ENCODE assay signal across 9 cellular contexts in the genomic region with DNA sequence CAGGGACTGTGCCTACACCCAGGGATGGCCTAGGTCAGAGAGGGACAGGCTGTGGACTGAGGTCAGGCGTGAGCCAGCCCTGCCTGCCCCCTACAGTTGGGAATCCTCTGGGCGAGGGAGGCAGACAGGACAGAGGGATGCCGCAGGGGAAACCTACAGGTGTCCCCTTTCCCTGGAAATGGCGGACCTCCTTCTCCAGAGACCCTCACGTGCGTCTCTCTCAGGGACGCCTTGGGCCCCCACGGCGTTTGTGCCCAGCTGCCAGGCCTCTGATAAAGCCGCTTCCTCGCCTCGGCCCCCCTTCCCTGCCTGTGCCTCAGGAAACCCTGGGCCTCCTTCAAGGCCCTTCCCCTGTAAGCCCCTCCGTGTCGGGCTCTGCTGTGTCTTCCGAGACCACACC.
DNase-seq lines count a peak whose midpoint lies in the region; ATAC-seq and TF ChIP-seq lines count a peak whose summit lies in the region.
"Had no signal": no experiment of that assay in that cellular context is flagged by ENCODE, and none has a peak within 500 bp of the region (broad histone marks: within the 10 kb centered on the region; RNA-seq: fewer than 3 reads in every experiment).

No MANE protein-coding gene starts in this region.

- peak in 1 of 5 donors; percentile 38 for DNase-seq in CD4-positive, alpha-beta memory T cell
- DNase-seq in right atrium auricular region (ENCODE audit: low spot score), result no peak
- DNase-seq in superior temporal gyrus (ENCODE audit: extremely low spot score), result no peak
- DNase-seq in activated CD4-positive, alpha-beta memory T cell treated with anti-CD3 and anti-CD28 coated beads for 36 hours, result no peak
- DNase-seq in activated CD4-positive, alpha-beta T cell treated with anti-CD3 and anti-CD28 coated beads, Interleukin-2, amount 50 U/mL, for 4 hours, result no peak
- no peak for DNase-seq in EL
- DNase-seq: NCI-H1694 treated with DMSO at 0.1 percent for 48 hours had no signal

- H3K9ac ChIP-seq in skeletal muscle tissue (ENCODE audit: low read depth in 1 of 3, low read length in 3 of 3), result peak overlapping the region; percentile 54 to 72 (median 62)

- no peak for ATAC-seq in activated T-helper 17 cell treated with anti-CD3 and anti-CD28 coated beads, Interleukin-2, amount 50 U/mL, for 72 hours (replicated peaks)

- no peaks in the 10 kb centered on the region for H3K9me3 Mint-ChIP-seq in CD4-positive, alpha-beta memory T cell
- H3K9me3 Mint-ChIP-seq in activated T-helper 17 cell treated with anti-CD3 and anti-CD28 coated beads, Interleukin-2, amount 50 U/mL, for 72 hours, result no peaks in the 10 kb centered on the region
- no peaks in the 10 kb centered on the region for H3K9me3 Mint-ChIP-seq in activated CD4-positive, alpha-beta memory T cell treated with anti-CD3 and anti-CD28 coated beads for 36 hours

- H3K27ac Mint-ChIP-seq in CD4-positive, alpha-beta memory T cell, result peak overlapping the region; percentile 86 to 94 (median 92)
- peak overlapping the region; percentile 93 for H3K27ac Mint-ChIP-seq in activated T-helper 17 cell treated with anti-CD3 and anti-CD28 coated beads, Interleukin-2, amount 50 U/mL, for 72 hours
- no peak overlapping the region for H3K27ac Mint-ChIP-seq in activated CD4-positive, alpha-beta memory T cell treated with anti-CD3 and anti-CD28 coated beads for 36 hours

- H3K4me1 Mint-ChIP-seq in CD4-positive, alpha-beta memory T cell, result peaks cover 4 to 18% (median 9%) of the 10 kb centered on the region in 4 donors
- H3K4me1 Mint-ChIP-seq in activated T-helper 17 cell treated with anti-CD3 and anti-CD28 coated beads, Interleukin-2, amount 50 U/mL, for 72 hours, result peaks cover 5% of the 10 kb centered on the region
- H3K4me1 Mint-ChIP-seq in activated CD4-positive, alpha-beta memory T cell treated with anti-CD3 and anti-CD28 coated beads for 36 hours (ENCODE audit: low read depth), result peaks cover 10% of the 10 kb centered on the region

- no peaks in the 10 kb centered on the region for H3K9me3 ChIP-seq in CD4-positive, alpha-beta memory T cell (ENCODE audit: control insufficient read depth in 1 of 2, low read length in 2 of 2)
- no peaks in the 10 kb centered on the region for H3K9me3 ChIP-seq in right atrium auricular region
- no peaks in the 10 kb centered on the region for H3K9me3 ChIP-seq in skeletal muscle tissue (ENCODE audit: control insufficient read depth in 3 of 3, low read length in 3 of 3)

- no peaks in the 10 kb centered on the region for H3K36me3 ChIP-seq in CD4-positive, alpha-beta memory T cell (ENCODE audit: insufficient read depth, low read length)
- no peaks in the 10 kb centered on the region for H3K36me3 ChIP-seq in right atrium auricular region
- H3K36me3 ChIP-seq in skeletal muscle tissue (ENCODE audit: control insufficient read depth in 3 of 3, insufficient read depth in 3 of 3, low read length in 3 of 3), result no peaks in the 10 kb centered on the region

- peaks cover 22% of the 10 kb centered on the region for H3K4me1 ChIP-seq in CD4-positive, alpha-beta memory T cell (ENCODE audit: insufficient read depth, low read length)
- H3K4me1 ChIP-seq in right atrium auricular region, result peaks cover 0 to 41% of the 10 kb centered on the region in 2 donors
- peaks cover 30 to 32% (median 31%) of the 10 kb centered on the region in 3 donors for H3K4me1 ChIP-seq in skeletal muscle tissue (ENCODE audit: control insufficient read depth in 3 of 3, insufficient read depth in 3 of 3, low read length in 3 of 3)

- POLR2A ChIA-PET in CD4-positive, alpha-beta memory T cell (lab: Charles Lee; ENCODE audit: partially characterized antibody), result interaction anchor here (0.7 to 2.5 kb wide), 9 partner anchors 12 to 320 kb away, joined by 3 to 31 read pairs (median 5); partner anchors contain the start of genes RNU6ATAC and WDR5
- POLR2A ChIA-PET in activated CD4-positive, alpha-beta memory T cell treated with anti-CD3 and anti-CD28 coated beads for 36 hours (lab: Charles Lee), result interaction anchor here (0.9 kb wide), 1 partner anchor 319 kb away, joined by 3 read pairs; the partner anchor contains the start of gene WDR5

- H3K36me3 Mint-ChIP-seq in CD4-positive, alpha-beta memory T cell, result no peaks in the 10 kb centered on the region
- no peaks in the 10 kb centered on the region for H3K36me3 Mint-ChIP-seq in activated T-helper 17 cell treated with anti-CD3 and anti-CD28 coated beads, Interleukin-2, amount 50 U/mL, for 72 hours (ENCODE audit: low read depth)
- H3K36me3 Mint-ChIP-seq in activated CD4-positive, alpha-beta memory T cell treated with anti-CD3 and anti-CD28 coated beads for 36 hours, result no peaks in the 10 kb centered on the region

- no peak for TF ChIP-seq CTCF in right atrium auricular region (IDR thresholded peaks at IDR 0.05)

- H3K27ac ChIP-seq in CD4-positive, alpha-beta memory T cell (ENCODE audit: low read depth, low read length), result peak overlapping the region; percentile 64
- H3K27ac ChIP-seq in right atrium auricular region, result peak overlapping the region; percentile 90 to 92
- H3K27ac ChIP-seq in skeletal muscle tissue (ENCODE audit: low read depth, low read length), result peak overlapping the region; percentile 88

- intact Hi-C loops in CD4-positive, alpha-beta memory T cell (cut with micrococcal nuclease), result no loop called here
- intact Hi-C loops in activated CD4-positive, alpha-beta memory T cell treated with anti-CD3 and anti-CD28 coated beads for 36 hours (cut with micrococcal nuclease), result no loop called here

- no peaks in the 10 kb centered on the region for H3K27me3 ChIP-seq in CD4-positive, alpha-beta memory T cell (ENCODE audit: insufficient read depth, low read length)
- no peaks in the 10 kb centered on the region for H3K27me3 ChIP-seq in right atrium auricular region
- no peaks in the 10 kb centered on the region for H3K27me3 ChIP-seq in skeletal muscle tissue (ENCODE audit: control insufficient read depth in 3 of 3, insufficient read depth in 3 of 3, low read length in 3 of 3)

- CTCF ChIA-PET in CD4-positive, alpha-beta memory T cell (lab: Charles Lee; ENCODE audit: partially characterized antibody), result interaction anchor here (1.4 to 3.3 kb wide), 6 partner anchors 10 to 291 kb away, joined by 3 to 21 read pairs (median 5); partner anchors contain the start of gene RNU6ATAC
- CTCF ChIA-PET in activated CD4-positive, alpha-beta memory T cell treated with anti-CD3 and anti-CD28 coated beads for 36 hours (lab: Charles Lee), result interaction anchor here (1.1 to 2.2 kb wide), 2 partner anchors 13 to 64 kb away, joined by 3 to 10 read pairs; no protein-coding TSS in a partner anchor

- peak overlapping the region in 1 of 2 donors; percentile 62 for H3K4me3 ChIP-seq in CD4-positive, alpha-beta memory T cell (ENCODE audit: low read length in 2 of 2)
- H3K4me3 ChIP-seq in right atrium auricular region, result peak overlapping the region; percentile 10 to 42
- H3K4me3 ChIP-seq in skeletal muscle tissue (ENCODE audit: low read length in 3 of 3), result peak overlapping the region in 1 of 3 donors; percentile 61

- no peaks in the 10 kb centered on the region for H3K27me3 Mint-ChIP-seq in CD4-positive, alpha-beta memory T cell
- no peaks in the 10 kb centered on the region for H3K27me3 Mint-ChIP-seq in activated T-helper 17 cell treated with anti-CD3 and anti-CD28 coated beads, Interleukin-2, amount 50 U/mL, for 72 hours
- H3K27me3 Mint-ChIP-seq in activated CD4-positive, alpha-beta memory T cell treated with anti-CD3 and anti-CD28 coated beads for 36 hours, result no peaks in the 10 kb centered on the region

- peak overlapping the region; percentile 49 to 94 (median 84) for H3K4me3 Mint-ChIP-seq in CD4-positive, alpha-beta memory T cell
- H3K4me3 Mint-ChIP-seq in activated T-helper 17 cell treated with anti-CD3 and anti-CD28 coated beads, Interleukin-2, amount 50 U/mL, for 72 hours, result peak overlapping the region; percentile 83
- H3K4me3 Mint-ChIP-seq in activated CD4-positive, alpha-beta memory T cell treated with anti-CD3 and anti-CD28 coated beads for 36 hours, result no peak overlapping the region
